Comparison of ENCODE assay signal across 8 cellular contexts in genomic region chr2:73202156-73203054, GRCh38. TPM values are rescaled to one million over a fixed set of nuclear protein-coding genes. Genes with fewer than 3 reads are reported as not detected.
DNase-seq lines count a peak whose midpoint lies in the region; ATAC-seq and TF ChIP-seq lines count a peak whose summit lies in the region.

TSS of gene NOTO (plus strand) at chr2:73202574. CDS start at chr2:73202667, 93 bp downstream.

- peak within 1 kb of the TSS; percentile 33 to 77 (median 68) for H3K4me3 Mint-ChIP-seq in naive thymus-derived CD8-positive, alpha-beta T cell

- TF ChIP-seq CTCF in AG10803 (conservative IDR thresholded peaks at IDR 0.05; ENCODE audit: low read length): no peak
- TF ChIP-seq CTCF in dorsolateral prefrontal cortex (IDR thresholded peaks at IDR 0.05 in 54 of 56, conservative IDR thresholded peaks at IDR 0.05 in 2 of 56; ENCODE audit: low read depth in 1 of 56, partially characterized antibody in 56 of 56): no peak

- H3K4me1 Mint-ChIP-seq in naive thymus-derived CD8-positive, alpha-beta T cell: peaks cover 0 to 12% (median 4%) of the 10 kb centered on the region in 4 donors

- peaks cover 0 to 2% (median 0%) of the 10 kb centered on the region in 3 donors for H3K36me3 Mint-ChIP-seq in naive thymus-derived CD8-positive, alpha-beta T cell

- peak; percentile 62 to 82 for ATAC-seq in naive thymus-derived CD8-positive, alpha-beta T cell
- no peak for ATAC-seq in HG02623 (IDR thresholded peaks at IDR 0.05; ENCODE audit: unreplicated experiment)
- ATAC-seq in GM19324 (IDR thresholded peaks at IDR 0.05; ENCODE audit: low FRiP score, unreplicated experiment): no peak
- ATAC-seq in GM21526 (IDR thresholded peaks at IDR 0.05; ENCODE audit: low FRiP score, unreplicated experiment): no peak

- POLR2A ChIA-PET in naive thymus-derived CD8-positive, alpha-beta T cell (lab: Charles Lee): no interaction called here

- H3K27me3 ChIP-seq in MG63 (peaks cover 6% of the 10 kb centered on the region; the same call in 1 of the 2 replicates), dorsolateral prefrontal cortex (peaks cover 4 to 90% (median 51%) of the 10 kb centered on the region in 45 donors)

- DNase-seq in AG10803 (ENCODE audit: low read depth) (no peak), MG63 (peak; percentile 31), dorsolateral prefrontal cortex (peak in 1 of 10 donors; percentile 39), KBM-7 (no peak)
- peak in 3 of 10 donors; percentile 5 to 14 (median 6) for DNase-seq in naive thymus-derived CD8-positive, alpha-beta T cell

- H3K27me3 Mint-ChIP-seq in naive thymus-derived CD8-positive, alpha-beta T cell: peaks cover 26 to 73% (median 46%) of the 10 kb centered on the region in 5 donors

- in situ Hi-C loops in KBM-7 (cut with MboI; ENCODE audit: low pct_unique_long_range_greater_than_20kb, low sequenced_read_pairs): no loop called here

- H3K9me3 Mint-ChIP-seq in naive thymus-derived CD8-positive, alpha-beta T cell: no peaks in the 10 kb centered on the region

- no peaks in the 10 kb centered on the region for H3K9me3 ChIP-seq in MG63

- no peak within 1 kb of the TSS for H3K27ac Mint-ChIP-seq in naive thymus-derived CD8-positive, alpha-beta T cell

- H3K4me3 ChIP-seq in AG10803 (ENCODE audit: low read length): peak within 1 kb of the TSS; percentile 15
- H3K4me3 ChIP-seq in MG63: peak within 1 kb of the TSS; percentile 15; the same call in 1 of the 2 replicates
- peak within 1 kb of the TSS in 48 of 59 donors; percentile 1 to 57 (median 31) for H3K4me3 ChIP-seq in dorsolateral prefrontal cortex

- intact Hi-C loops in dorsolateral prefrontal cortex (cut with DNase I): no loop called here

- no peak within 1 kb of the TSS for H3K27ac ChIP-seq in dorsolateral prefrontal cortex

- H3K36me3 ChIP-seq in MG63: no peaks in the 10 kb centered on the region

RNA-seq across cellular contexts. Expression of gene NOTO, which starts in this region (rescaled TPM):
- total RNA-seq in MG63 (2014; rRNA removed; shearing (Covaris generic); ENCODE audit: low replicate concordance): 0.16 TPM in 1 of 2 replicates, not detected in the other
- under 1 TPM in 4 of 120 experiments, not detected in 116; 0.16 to 0.25 (median 0.16) TPM for total RNA-seq in dorsolateral prefrontal cortex
- not detected for total RNA-seq in naive thymus-derived CD8-positive, alpha-beta T cell
- not detected for polyA plus RNA-seq in naive thymus-derived CD8-positive, alpha-beta T cell

Comparison
In these comparisons a context has a peak if more than half of its experiments do, and no peak if none do; other contexts are left out.
1. Peak in DNase-seq and H3K4me3 ChIP-seq in MG63; RNA of the gene not detected or under 1 TPM.
2. Peak in ATAC-seq in naive thymus-derived CD8-positive, alpha-beta T cell; RNA of the gene not detected or under 1 TPM.